In genomic region chr6:43173496-43174262, GRCh38 we compare ENCODE assay signal across 8 cellular contexts. TPM values are rescaled to one million over a fixed set of nuclear protein-coding genes. Genes with fewer than 3 reads are reported as not detected.
DNase-seq lines count a peak whose midpoint lies in the region; ATAC-seq and TF ChIP-seq lines count a peak whose summit lies in the region.

No MANE protein-coding gene starts in this region.

- H3K4me3 ChIP-seq in thoracic aorta: peak overlapping the region; percentile 96

- peak; percentile 55 for DNase-seq in activated CD8-positive, alpha-beta memory T cell treated with anti-CD3 and anti-CD28 coated beads, Interleukin-2, amount 10 ng/mL, durations not matched to agents 7 days and 5 days
- DNase-seq in activated CD8-positive, alpha-beta memory T cell treated with anti-CD3 and anti-CD28 coated beads, Interleukin-2, amount 50 U/mL, for 48 hours: no peak
- no peak for DNase-seq in activated naive CD8-positive, alpha-beta T cell treated with anti-CD3 and anti-CD28 coated beads, Interleukin-2, amount 50 U/mL, for 24 hours
- DNase-seq in kidney tubule cell (ENCODE audit: low spot score): peak; percentile 6
- DNase-seq in thoracic aorta (ENCODE audit: low spot score): no peak
- DNase-seq in amniotic stem cell (lab: John Stamatoyannopoulos, UW): no peak
- no peak for DNase-seq in NCI-H345 treated with DMSO at 0.1 percent for 48 hours (lab: John Stamatoyannopoulos, UW; ENCODE audit: unreplicated experiment)

- peaks cover 51% of the 10 kb centered on the region for H3K4me1 Mint-ChIP-seq in activated CD8-positive, alpha-beta memory T cell treated with anti-CD3 and anti-CD28 coated beads, Interleukin-2, amount 10 ng/mL, durations not matched to agents 7 days and 5 days
- H3K4me1 Mint-ChIP-seq in activated naive CD8-positive, alpha-beta T cell treated with anti-CD3 and anti-CD28 coated beads, Interleukin-2, amount 50 U/mL, for 24 hours: peaks cover 48% of the 10 kb centered on the region

- no peaks in the 10 kb centered on the region for H3K9me3 Mint-ChIP-seq in activated CD8-positive, alpha-beta memory T cell treated with anti-CD3 and anti-CD28 coated beads, Interleukin-2, amount 10 ng/mL, durations not matched to agents 7 days and 5 days (ENCODE audit: low read depth)
- no peaks in the 10 kb centered on the region for H3K9me3 Mint-ChIP-seq in activated naive CD8-positive, alpha-beta T cell treated with anti-CD3 and anti-CD28 coated beads, Interleukin-2, amount 50 U/mL, for 24 hours

- H3K27me3 Mint-ChIP-seq in activated CD8-positive, alpha-beta memory T cell treated with anti-CD3 and anti-CD28 coated beads, Interleukin-2, amount 10 ng/mL, durations not matched to agents 7 days and 5 days: no peaks in the 10 kb centered on the region
- peaks cover 2% of the 10 kb centered on the region for H3K27me3 Mint-ChIP-seq in activated naive CD8-positive, alpha-beta T cell treated with anti-CD3 and anti-CD28 coated beads, Interleukin-2, amount 50 U/mL, for 24 hours

- CTCF ChIA-PET in activated CD8-positive, alpha-beta memory T cell treated with anti-CD3 and anti-CD28 coated beads, Interleukin-2, amount 10 ng/mL, durations not matched to agents 7 days and 5 days (lab: Charles Lee): interaction anchor here (1.4 to 2.6 kb wide), 7 partner anchors 8 to 194 kb away, joined by 3 to 12 read pairs (median 8); partner anchors contain the start of genes CUL9, DNPH1 and PEX6

- peaks cover 33% of the 10 kb centered on the region for H3K36me3 Mint-ChIP-seq in activated CD8-positive, alpha-beta memory T cell treated with anti-CD3 and anti-CD28 coated beads, Interleukin-2, amount 10 ng/mL, durations not matched to agents 7 days and 5 days
- peaks cover 34% of the 10 kb centered on the region for H3K36me3 Mint-ChIP-seq in activated naive CD8-positive, alpha-beta T cell treated with anti-CD3 and anti-CD28 coated beads, Interleukin-2, amount 50 U/mL, for 24 hours (ENCODE audit: low read depth)

- peak overlapping the region; percentile 91 for H3K27ac Mint-ChIP-seq in activated CD8-positive, alpha-beta memory T cell treated with anti-CD3 and anti-CD28 coated beads, Interleukin-2, amount 10 ng/mL, durations not matched to agents 7 days and 5 days
- peak overlapping the region; percentile 81 for H3K27ac Mint-ChIP-seq in activated naive CD8-positive, alpha-beta T cell treated with anti-CD3 and anti-CD28 coated beads, Interleukin-2, amount 50 U/mL, for 24 hours

- peak overlapping the region; percentile 98 to 99 for H3K27ac ChIP-seq in thoracic aorta

- no peaks in the 10 kb centered on the region for H3K27me3 ChIP-seq in thoracic aorta (replicated peaks; ENCODE audit: insufficient read depth)

- no peaks in the 10 kb centered on the region for H3K9me3 ChIP-seq in thoracic aorta

- no peak for TF ChIP-seq CTCF in thoracic aorta (IDR thresholded peaks at IDR 0.05)

- peaks cover 20 to 48% of the 10 kb centered on the region in 2 donors for H3K4me1 ChIP-seq in thoracic aorta (ENCODE audit: control insufficient read depth in 1 of 2, low read depth in 2 of 2)

- H3K36me3 ChIP-seq in thoracic aorta: peaks cover 24% of the 10 kb centered on the region

- no peak for ATAC-seq in activated CD8-positive, alpha-beta memory T cell treated with anti-CD3 and anti-CD28 coated beads, Interleukin-2, amount 10 ng/mL, durations not matched to agents 7 days and 5 days
- no peak for ATAC-seq in activated naive CD8-positive, alpha-beta T cell treated with anti-CD3 and anti-CD28 coated beads, Interleukin-2, amount 50 U/mL, for 24 hours
- ATAC-seq in thoracic aorta (ENCODE audit: insufficient number of reproducible peaks, low FRiP score, low read depth) (no peak), GM21717 (IDR thresholded peaks at IDR 0.05; ENCODE audit: unreplicated experiment) (no peak)

- H3K4me3 Mint-ChIP-seq in activated CD8-positive, alpha-beta memory T cell treated with anti-CD3 and anti-CD28 coated beads, Interleukin-2, amount 10 ng/mL, durations not matched to agents 7 days and 5 days: peak overlapping the region; percentile 100
- peak overlapping the region; percentile 98 for H3K4me3 Mint-ChIP-seq in activated naive CD8-positive, alpha-beta T cell treated with anti-CD3 and anti-CD28 coated beads, Interleukin-2, amount 50 U/mL, for 24 hours

RNA-seq across cellular contexts. Expression of gene SRF, which starts 2.6 kb away (rescaled TPM):
- total RNA-seq in activated CD8-positive, alpha-beta memory T cell treated with anti-CD3 and anti-CD28 coated beads, Interleukin-2, amount 10 ng/mL, durations not matched to agents 7 days and 5 days: 10 to 100 TPM; 45.0 to 53.2 TPM
- total RNA-seq in thoracic aorta: 10 to 100 TPM; 79.5 to 99.0 TPM

RNA-seq across cellular contexts. Expression of gene CUL9, which starts 8.3 kb away (rescaled TPM):
- 10 to 100 TPM; 49.9 to 71.3 TPM for total RNA-seq in activated CD8-positive, alpha-beta memory T cell treated with anti-CD3 and anti-CD28 coated beads, Interleukin-2, amount 10 ng/mL, durations not matched to agents 7 days and 5 days
- total RNA-seq in thoracic aorta: 10 to 100 TPM; 30.3 to 41.2 TPM

RNA-seq across cellular contexts. Expression of gene DNPH1, which starts 55.6 kb away (rescaled TPM):
- total RNA-seq in activated CD8-positive, alpha-beta memory T cell treated with anti-CD3 and anti-CD28 coated beads, Interleukin-2, amount 10 ng/mL, durations not matched to agents 7 days and 5 days: 10 to 100 TPM; 54.0 to 60.0 TPM
- total RNA-seq in thoracic aorta: 10 to 100 TPM; 16.7 to 54.7 TPM

Comparison
In these comparisons a context has a peak if more than half of its experiments do, and no peak if none do; other contexts are left out.
1. DNase-seq: peak in activated CD8-positive, alpha-beta memory T cell treated with anti-CD3 and anti-CD28 coated beads, Interleukin-2, amount 10 ng/mL, durations not matched to agents 7 days and 5 days (single experiment) and kidney tubule cell (single experiment); none in activated CD8-positive, alpha-beta memory T cell treated with anti-CD3 and anti-CD28 coated beads, Interleukin-2, amount 50 U/mL, for 48 hours (single experiment), activated naive CD8-positive, alpha-beta T cell treated with anti-CD3 and anti-CD28 coated beads, Interleukin-2, amount 50 U/mL, for 24 hours (single experiment), thoracic aorta (single experiment), amniotic stem cell (single experiment) and NCI-H345 treated with DMSO at 0.1 percent for 48 hours (single experiment).